9 cellular contexts compared by ENCODE assay signal in genomic region chr12:11834104-11834812, GRCh38.
DNase-seq lines count a peak whose midpoint lies in the region; ATAC-seq, FAIRE-seq and TF ChIP-seq lines count a peak whose summit lies in the region.
"Had no signal": no experiment of that assay in that cellular context is flagged by ENCODE, and none has a peak within 500 bp of the region (broad histone marks: within the 10 kb centered on the region; RNA-seq: fewer than 3 reads in every experiment).

No MANE protein-coding gene starts in this region.

- DNase-seq in activated CD8-positive, alpha-beta memory T cell treated with anti-CD3 and anti-CD28 coated beads, Interleukin-2, amount 10 ng/mL, durations not matched to agents 7 days and 5 days: no peak
- no peak for DNase-seq in activated CD8-positive, alpha-beta memory T cell treated with anti-CD3 and anti-CD28 coated beads for 24 hours
- DNase-seq in RCC 7860 (ENCODE audit: low spot score): peak; percentile 16
- DNase-seq in esophagus muscularis mucosa (ENCODE audit: extremely low spot score): no peak
- peak; percentile 24 for DNase-seq in stimulated activated CD8-positive, alpha-beta memory T cell treated with anti-CD3 and anti-CD28 coated beads, Interleukin-4, amount 100 ng/mL, for 48 hours
- DNase-seq in NAMALWA (ENCODE audit: low spot score): no peak
- no peak for DNase-seq in activated gamma-delta T cell (lab: John Stamatoyannopoulos, UW)
- DNase-seq: activated CD4-positive, CD25-positive, alpha-beta regulatory T cell treated with anti-CD3 and anti-CD28 coated beads, Interleukin-2, amount 50 U/mL, for 72 hours had no signal

- CTCF ChIA-PET in activated CD8-positive, alpha-beta memory T cell treated with anti-CD3 and anti-CD28 coated beads, Interleukin-2, amount 10 ng/mL, durations not matched to agents 7 days and 5 days (lab: Charles Lee): no interaction called here

- peak overlapping the region; percentile 54 for H3K27ac Mint-ChIP-seq in activated CD8-positive, alpha-beta memory T cell treated with anti-CD3 and anti-CD28 coated beads, Interleukin-2, amount 10 ng/mL, durations not matched to agents 7 days and 5 days

- H3K36me3 Mint-ChIP-seq in activated CD8-positive, alpha-beta memory T cell treated with anti-CD3 and anti-CD28 coated beads, Interleukin-2, amount 10 ng/mL, durations not matched to agents 7 days and 5 days: peaks cover 7% of the 10 kb centered on the region

- H3K4me3 Mint-ChIP-seq in activated CD8-positive, alpha-beta memory T cell treated with anti-CD3 and anti-CD28 coated beads, Interleukin-2, amount 10 ng/mL, durations not matched to agents 7 days and 5 days: no peak overlapping the region

- H3K9me3 ChIP-seq in esophagus muscularis mucosa: no peaks in the 10 kb centered on the region

- FAIRE-seq in RCC 7860 (lab: Jason Lieb, UNC): peak; percentile 49

- no peak for TF ChIP-seq EP300 in esophagus muscularis mucosa (IDR thresholded peaks at IDR 0.05)

- H3K4me3 ChIP-seq in esophagus muscularis mucosa: no peak overlapping the region

- no peak for ATAC-seq in activated CD8-positive, alpha-beta memory T cell treated with anti-CD3 and anti-CD28 coated beads, Interleukin-2, amount 10 ng/mL, durations not matched to agents 7 days and 5 days
- ATAC-seq in HG03175 (IDR thresholded peaks at IDR 0.05; ENCODE audit: unreplicated experiment): no peak

- no peaks in the 10 kb centered on the region for H3K36me3 ChIP-seq in esophagus muscularis mucosa

- peak overlapping the region; percentile 15 to 37 (median 20) for H3K27ac ChIP-seq in esophagus muscularis mucosa (replicated peaks in 1 of 4)

- intact Hi-C loops in esophagus muscularis mucosa (cut with DNase I): no loop called here

- no peak for TF ChIP-seq CTCF in esophagus muscularis mucosa (IDR thresholded peaks at IDR 0.05)

- no peaks in the 10 kb centered on the region for H3K9me3 Mint-ChIP-seq in activated CD8-positive, alpha-beta memory T cell treated with anti-CD3 and anti-CD28 coated beads, Interleukin-2, amount 10 ng/mL, durations not matched to agents 7 days and 5 days (ENCODE audit: low read depth)

- no peaks in the 10 kb centered on the region for H3K27me3 ChIP-seq in esophagus muscularis mucosa

- 59% methylated on average over 4 of the region's 4 CpGs for WGBS in esophagus muscularis mucosa

- peaks cover 85 to 94% (median 90%) of the 10 kb centered on the region in 4 donors for H3K4me1 ChIP-seq in esophagus muscularis mucosa

- no peaks in the 10 kb centered on the region for H3K27me3 Mint-ChIP-seq in activated CD8-positive, alpha-beta memory T cell treated with anti-CD3 and anti-CD28 coated beads, Interleukin-2, amount 10 ng/mL, durations not matched to agents 7 days and 5 days

- TF ChIP-seq POLR2A in esophagus muscularis mucosa (IDR thresholded peaks at IDR 0.05; ENCODE audit: low read depth): no peak

- H3K4me1 Mint-ChIP-seq in activated CD8-positive, alpha-beta memory T cell treated with anti-CD3 and anti-CD28 coated beads, Interleukin-2, amount 10 ng/mL, durations not matched to agents 7 days and 5 days: peaks cover 31% of the 10 kb centered on the region

Comparison
In these comparisons a context has a peak if more than half of its experiments do, and no peak if none do; other contexts are left out.
1. DNase-seq: peak in RCC 7860 (single experiment) and stimulated activated CD8-positive, alpha-beta memory T cell treated with anti-CD3 and anti-CD28 coated beads, Interleukin-4, amount 100 ng/mL, for 48 hours (single experiment); none in activated CD8-positive, alpha-beta memory T cell treated with anti-CD3 and anti-CD28 coated beads, Interleukin-2, amount 10 ng/mL, durations not matched to agents 7 days and 5 days (single experiment), activated CD8-positive, alpha-beta memory T cell treated with anti-CD3 and anti-CD28 coated beads for 24 hours (single experiment), esophagus muscularis mucosa (single experiment), NAMALWA (single experiment) and activated gamma-delta T cell (single experiment).